8 cellular contexts compared by ENCODE assay signal in the genomic region with DNA sequence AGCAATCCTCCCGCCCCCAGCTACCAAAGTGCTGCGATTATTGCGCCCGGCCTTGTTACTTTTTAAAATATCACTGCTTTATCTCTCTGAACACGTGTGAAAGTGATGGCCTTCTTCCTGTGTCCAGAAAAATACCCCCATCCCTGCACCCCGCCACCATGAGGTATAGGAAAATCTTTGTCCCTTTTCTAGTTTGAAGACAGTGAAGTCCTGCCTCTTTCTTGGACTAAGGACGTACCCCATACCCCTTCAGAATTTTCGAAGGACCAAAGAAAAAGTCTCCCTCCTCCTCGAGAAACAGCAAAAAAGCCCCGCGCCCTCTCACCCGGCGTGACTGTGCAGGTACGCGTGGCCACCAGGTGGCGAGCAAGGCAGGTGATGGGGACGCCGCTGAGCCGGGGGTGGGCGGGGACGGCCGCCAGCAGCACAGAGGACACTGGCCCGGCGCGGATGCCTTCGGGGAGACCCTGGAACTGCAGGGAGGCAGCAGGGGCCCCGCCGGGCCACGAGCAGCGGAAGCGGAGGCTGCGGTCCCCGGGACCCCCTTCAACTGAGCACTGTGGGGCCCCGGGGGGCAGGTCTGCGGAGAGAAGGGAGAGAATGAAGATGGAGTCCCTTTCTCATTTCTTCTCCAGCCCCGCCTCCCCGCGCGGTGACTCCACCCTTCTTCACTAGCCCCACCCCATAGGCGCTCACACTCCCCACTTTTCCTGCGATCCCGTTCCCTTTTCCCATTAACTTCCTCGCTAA. TPM values are rescaled to one million over a fixed set of nuclear protein-coding genes. Genes with fewer than 3 reads are reported as not detected.
DNase-seq lines count a peak whose midpoint lies in the region; ATAC-seq and TF ChIP-seq lines count a peak whose summit lies in the region.

No MANE protein-coding gene starts in this region.

- peaks cover 22 to 25% (median 23%) of the 10 kb centered on the region in 3 donors for H3K27me3 Mint-ChIP-seq in CD14-positive monocyte (ENCODE audit: low read depth in 3 of 3)
- H3K27me3 Mint-ChIP-seq in activated T-helper 2 cell treated with anti-CD3 and anti-CD28 coated beads, Interferon-gamma antibody, Interleukin-2, Interleukin-4, amounts not matched to agents 10 μg/mL and 5 μg/mL and 100 μg/mL, durations not matched to agents 14 hours and 24 hours and 36 hours (ENCODE audit: low read depth) = peaks cover 2% of the 10 kb centered on the region
- H3K27me3 Mint-ChIP-seq in nephron progenitor cell (ENCODE audit: low read depth, poor library complexity) = peaks cover 28% of the 10 kb centered on the region

- peak overlapping the region; percentile 89 to 97 for H3K4me3 Mint-ChIP-seq in CD14-positive monocyte
- H3K4me3 Mint-ChIP-seq in activated T-helper 2 cell treated with anti-CD3 and anti-CD28 coated beads, Interferon-gamma antibody, Interleukin-2, Interleukin-4, amounts not matched to agents 10 μg/mL and 5 μg/mL and 100 μg/mL, durations not matched to agents 14 hours and 24 hours and 36 hours (ENCODE audit: low read depth) = peak overlapping the region; percentile 95
- H3K4me3 Mint-ChIP-seq in nephron progenitor cell = peak overlapping the region; percentile 92

- H3K9me3 Mint-ChIP-seq in CD14-positive monocyte (peaks cover 0 to 4% (median 2%) of the 10 kb centered on the region in 7 donors), nephron progenitor cell (peaks cover 3% of the 10 kb centered on the region)
- H3K9me3 Mint-ChIP-seq in activated T-helper 2 cell treated with anti-CD3 and anti-CD28 coated beads, Interferon-gamma antibody, Interleukin-2, Interleukin-4, amounts not matched to agents 10 μg/mL and 5 μg/mL and 100 μg/mL, durations not matched to agents 14 hours and 24 hours and 36 hours = no peaks in the 10 kb centered on the region

- H3K27ac Mint-ChIP-seq in CD14-positive monocyte (peak overlapping the region; percentile 78 to 96 (median 90)), nephron progenitor cell (peak overlapping the region; percentile 96)
- H3K27ac Mint-ChIP-seq in activated T-helper 2 cell treated with anti-CD3 and anti-CD28 coated beads, Interferon-gamma antibody, Interleukin-2, Interleukin-4, amounts not matched to agents 10 μg/mL and 5 μg/mL and 100 μg/mL, durations not matched to agents 14 hours and 24 hours and 36 hours = peak overlapping the region; percentile 89

- H3K36me3 Mint-ChIP-seq in CD14-positive monocyte = peaks cover 0 to 2% of the 10 kb centered on the region in 2 donors
- peaks cover 9% of the 10 kb centered on the region for H3K36me3 Mint-ChIP-seq in activated T-helper 2 cell treated with anti-CD3 and anti-CD28 coated beads, Interferon-gamma antibody, Interleukin-2, Interleukin-4, amounts not matched to agents 10 μg/mL and 5 μg/mL and 100 μg/mL, durations not matched to agents 14 hours and 24 hours and 36 hours (ENCODE audit: low read depth)
- H3K36me3 Mint-ChIP-seq in nephron progenitor cell (ENCODE audit: low read depth) = peaks cover 2% of the 10 kb centered on the region

- ATAC-seq in GM19328 (IDR thresholded peaks at IDR 0.05; ENCODE audit: unreplicated experiment) = peak; percentile 52

- H3K4me1 Mint-ChIP-seq in CD14-positive monocyte (peaks cover 18% of the 10 kb centered on the region), nephron progenitor cell (peaks cover 37% of the 10 kb centered on the region)
- H3K4me1 Mint-ChIP-seq in activated T-helper 2 cell treated with anti-CD3 and anti-CD28 coated beads, Interferon-gamma antibody, Interleukin-2, Interleukin-4, amounts not matched to agents 10 μg/mL and 5 μg/mL and 100 μg/mL, durations not matched to agents 14 hours and 24 hours and 36 hours (ENCODE audit: low read depth) = peaks cover 23% of the 10 kb centered on the region

- intact Hi-C loops in CD14-positive monocyte (cut with micrococcal nuclease) = loop anchor here (2.0 to 5.0 kb wide), 3 partner anchors 99 to 319 kb away; no protein-coding TSS in a partner anchor
- intact Hi-C loops in activated T-helper 2 cell treated with anti-CD3 and anti-CD28 coated beads, Interferon-gamma antibody, Interleukin-2, Interleukin-4, amounts not matched to agents 10 μg/mL and 5 μg/mL and 100 μg/mL, durations not matched to agents 14 hours and 24 hours and 36 hours (cut with micrococcal nuclease) = loop anchor here (1.0 to 2.0 kb wide), 6 partner anchors 16 to 319 kb away; no protein-coding TSS in a partner anchor

- TF ChIP-seq CTCF in CD14-positive monocyte (IDR thresholded peaks at IDR 0.05) = peak; percentile 96
- peak; percentile 73 for TF ChIP-seq CTCF in fibroblast of the aortic adventitia (IDR thresholded peaks at IDR 0.05; ENCODE audit: insufficient read depth, low read length)
- TF ChIP-seq CTCF in nephron progenitor cell (IDR thresholded peaks at IDR 0.05) = peak; percentile 86

- H3K4me3 ChIP-seq in fibroblast of the aortic adventitia (ENCODE audit: low read depth, low read length) = peak overlapping the region; percentile 74

- DNase-seq in CD14-positive monocyte (ENCODE audit: low spot score) (peak; percentile 76), HK-2 (ENCODE audit: unreplicated experiment) (peak; percentile 85), RPMI7951 (ENCODE audit: low read depth) (peak; percentile 75), fibroblast of the aortic adventitia (ENCODE audit: low read depth) (peak; percentile 62), nephron progenitor cell (peak; percentile 92)
- DNase-seq in activated T-helper 2 cell treated with anti-CD3 and anti-CD28 coated beads, Interferon-gamma antibody, Interleukin-2, Interleukin-4, amounts not matched to agents 10 μg/mL and 5 μg/mL and 100 μg/mL, durations not matched to agents 14 hours and 24 hours and 36 hours (ENCODE audit: low spot score) = peak; percentile 83
- DNase-seq in stimulated activated naive CD4-positive, alpha-beta T cell treated with Interleukin-2 at 50 U/mL for 16 hours (lab: John Stamatoyannopoulos, UW) = peak; percentile 84

RNA-seq across cellular contexts. Expression of a gene that starts 3.2 kb away (rescaled TPM):
- polyA plus RNA-seq in CD14-positive monocyte = under 1 TPM; 0.62 to 0.73 TPM
- total RNA-seq in RPMI7951 (2014; rRNA removed; shearing (Covaris generic)) = 1.3 and 1.7 TPM in 2 replicates
- total RNA-seq in activated T-helper 2 cell treated with anti-CD3 and anti-CD28 coated beads, Interferon-gamma antibody, Interleukin-2, Interleukin-4, amounts not matched to agents 10 μg/mL and 5 μg/mL and 100 μg/mL, durations not matched to agents 14 hours and 24 hours and 36 hours = 9.5 and 10.4 TPM in 2 replicates
- 0.27 TPM in 1 of 2 replicates, not detected in the other for total RNA-seq in fibroblast of the aortic adventitia (ENCODE audit: low replicate concordance)

RNA-seq across cellular contexts. Expression of a gene that starts 27.3 kb away (rescaled TPM):
- polyA plus RNA-seq in CD14-positive monocyte = not detected
- total RNA-seq in RPMI7951 (2014; rRNA removed; shearing (Covaris generic)) = not detected in 2 replicates
- total RNA-seq in activated T-helper 2 cell treated with anti-CD3 and anti-CD28 coated beads, Interferon-gamma antibody, Interleukin-2, Interleukin-4, amounts not matched to agents 10 μg/mL and 5 μg/mL and 100 μg/mL, durations not matched to agents 14 hours and 24 hours and 36 hours = 7.0 TPM in 2 replicates
- not detected in 2 replicates for total RNA-seq in fibroblast of the aortic adventitia (ENCODE audit: low replicate concordance)

RNA-seq across cellular contexts. Expression of a gene that starts 27.4 kb away (rescaled TPM):
- polyA plus RNA-seq in CD14-positive monocyte = 10 to 100 TPM; 51.0 to 63.0 TPM
- total RNA-seq in RPMI7951 (2014; rRNA removed; shearing (Covaris generic)) = 158 and 206 TPM in 2 replicates
- 209 and 215 TPM in 2 replicates for total RNA-seq in activated T-helper 2 cell treated with anti-CD3 and anti-CD28 coated beads, Interferon-gamma antibody, Interleukin-2, Interleukin-4, amounts not matched to agents 10 μg/mL and 5 μg/mL and 100 μg/mL, durations not matched to agents 14 hours and 24 hours and 36 hours
- 66.8 and 104 TPM in 2 replicates for total RNA-seq in fibroblast of the aortic adventitia (ENCODE audit: low replicate concordance)

RNA-seq across cellular contexts. Expression of a gene that starts 30.1 kb away (rescaled TPM):
- not detected for polyA plus RNA-seq in CD14-positive monocyte
- 1.2 TPM in 1 of 2 replicates, not detected in the other for total RNA-seq in RPMI7951 (2014; rRNA removed; shearing (Covaris generic))
- 13.8 and 14.9 TPM in 2 replicates for total RNA-seq in activated T-helper 2 cell treated with anti-CD3 and anti-CD28 coated beads, Interferon-gamma antibody, Interleukin-2, Interleukin-4, amounts not matched to agents 10 μg/mL and 5 μg/mL and 100 μg/mL, durations not matched to agents 14 hours and 24 hours and 36 hours
- total RNA-seq in fibroblast of the aortic adventitia (ENCODE audit: low replicate concordance) = 0.36 TPM in 1 of 2 replicates, not detected in the other

RNA-seq across cellular contexts. Expression of a gene that starts 33.7 kb away (rescaled TPM):
- polyA plus RNA-seq in CD14-positive monocyte = 10 to 100 TPM; 16.4 to 19.9 TPM
- not detected in 2 replicates for total RNA-seq in RPMI7951 (2014; rRNA removed; shearing (Covaris generic))
- total RNA-seq in activated T-helper 2 cell treated with anti-CD3 and anti-CD28 coated beads, Interferon-gamma antibody, Interleukin-2, Interleukin-4, amounts not matched to agents 10 μg/mL and 5 μg/mL and 100 μg/mL, durations not matched to agents 14 hours and 24 hours and 36 hours = 332 and 342 TPM in 2 replicates
- total RNA-seq in fibroblast of the aortic adventitia (ENCODE audit: low replicate concordance) = not detected in 2 replicates

Comparison
In these comparisons a context has a peak if more than half of its experiments do, and no peak if none do; other contexts are left out.
1. Peak in every context shown above with its lines: DNase-seq, ATAC-seq and H3K4me3 ChIP-seq.